1 cellular context compared by ENCODE assay signal in the genomic region with DNA sequence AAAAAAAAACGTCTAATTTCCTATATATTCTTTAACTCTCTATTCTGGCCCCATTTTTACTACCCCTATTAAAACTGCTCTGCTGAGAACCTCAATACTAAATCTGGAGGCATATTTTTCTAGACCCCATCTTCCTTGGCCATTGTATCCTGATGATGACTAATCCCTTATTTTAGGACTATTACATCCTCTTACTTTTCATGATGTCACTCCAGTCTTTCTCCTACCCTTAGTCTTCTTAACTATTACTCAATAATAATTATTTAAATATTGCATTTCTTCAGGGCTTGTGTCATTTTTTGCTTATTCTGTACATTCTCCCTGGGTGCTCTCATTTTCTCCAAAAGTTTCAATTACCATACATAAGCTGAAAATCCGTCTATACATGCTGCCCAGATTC.
TF ChIP-seq lines count a peak whose summit lies in the region.

No MANE protein-coding gene starts in this region.

TF ChIP-seq in K562, 482 proteins besides CTCF, POLR2A, EP300 and RAD21 (continued from another document and continues in another):
- TF ChIP-seq ZBTB5 (IDR thresholded peaks at IDR 0.05) (no peak), C11orf30 (IDR thresholded peaks at IDR 0.05; ENCODE audit: low read depth) (0 out of 2 replicates have a peak, but pooled peaks have one; percentile 22), SREBF1 (IDR thresholded peaks at IDR 0.05; ENCODE audit: borderline replicate concordance, low read depth, low read length) (no peak), NKRF (IDR thresholded peaks at IDR 0.05; ENCODE audit: borderline replicate concordance) (no peak), GATAD2A (IDR thresholded peaks at IDR 0.05) (no peak), SAFB2 (IDR thresholded peaks at IDR 0.05; ENCODE audit: borderline replicate concordance, low read depth, low read length, severe bottlenecking) (no peak), NCOA1 (IDR thresholded peaks at IDR 0.05; ENCODE audit: low read depth) (no peak), ZBTB7A (IDR thresholded peaks at IDR 0.05; ENCODE audit: borderline replicate concordance, control insufficient read depth, low read depth, low read length) (no peak), SNRNP70 (optimal IDR thresholded peaks at IDR 0.05; ENCODE audit: low read depth, low read length) (no peak), SMARCA5 (IDR thresholded peaks at IDR 0.05) (no peak), JUND (IDR thresholded peaks at IDR 0.05; ENCODE audit: borderline replicate concordance, low read depth, low read length) (peak; percentile 11; the same call in 1 of the 2 replicates), JUND (tag; IDR thresholded peaks at IDR 0.05; ENCODE audit: borderline replicate concordance, low read depth, low read length) (no peak), EGR1 (conservative IDR thresholded peaks at IDR 0.05) (no peak), ZNF644 (tag; IDR thresholded peaks at IDR 0.05; ENCODE audit: low read depth) (no peak), HDAC8 (tag; IDR thresholded peaks at IDR 0.05) (no peak), ERF (CRISPR knock-in tag; IDR thresholded peaks at IDR 0.05) (no peak), STAT5B (CRISPR knock-in tag; IDR thresholded peaks at IDR 0.05) (no peak), ZC3H8 (IDR thresholded peaks at IDR 0.05) (no peak), ZNF217 (CRISPR knock-in tag; IDR thresholded peaks at IDR 0.05) (no peak), ZNF780A (CRISPR knock-in tag; IDR thresholded peaks at IDR 0.05) (no peak), ILK (tag; IDR thresholded peaks at IDR 0.05; ENCODE audit: borderline replicate concordance, low read depth) (no peak), GABPB1 (CRISPR knock-in tag; IDR thresholded peaks at IDR 0.05) (no peak), ARID1B (IDR thresholded peaks at IDR 0.05) (no peak), SNAPC5 (CRISPR knock-in tag; IDR thresholded peaks at IDR 0.05) (no peak), THRB (CRISPR knock-in tag; conservative IDR thresholded peaks at IDR 0.05) (0 out of 2 replicates have a peak, but pooled peaks have one; percentile 11), FOXA1 (IDR thresholded peaks at IDR 0.05; ENCODE audit: borderline replicate concordance) (no peak), ZNF239 (CRISPR knock-in tag; IDR thresholded peaks at IDR 0.05) (no peak), SMAD4 (CRISPR knock-in tag; conservative IDR thresholded peaks at IDR 0.05) (no peak), HDAC1 (IDR thresholded peaks at IDR 0.05) (no peak), ZFPM2 (CRISPR knock-in tag; IDR thresholded peaks at IDR 0.05) (no peak), MCM5 (IDR thresholded peaks at IDR 0.05; ENCODE audit: low read depth) (no peak), EZH2 (IDR thresholded peaks at IDR 0.05; ENCODE audit: borderline replicate concordance, low read depth, low read length) (no peak), GATA2 (CRISPR knock-in tag; IDR thresholded peaks at IDR 0.05) (no peak)
- TF ChIP-seq, protein P1, sequence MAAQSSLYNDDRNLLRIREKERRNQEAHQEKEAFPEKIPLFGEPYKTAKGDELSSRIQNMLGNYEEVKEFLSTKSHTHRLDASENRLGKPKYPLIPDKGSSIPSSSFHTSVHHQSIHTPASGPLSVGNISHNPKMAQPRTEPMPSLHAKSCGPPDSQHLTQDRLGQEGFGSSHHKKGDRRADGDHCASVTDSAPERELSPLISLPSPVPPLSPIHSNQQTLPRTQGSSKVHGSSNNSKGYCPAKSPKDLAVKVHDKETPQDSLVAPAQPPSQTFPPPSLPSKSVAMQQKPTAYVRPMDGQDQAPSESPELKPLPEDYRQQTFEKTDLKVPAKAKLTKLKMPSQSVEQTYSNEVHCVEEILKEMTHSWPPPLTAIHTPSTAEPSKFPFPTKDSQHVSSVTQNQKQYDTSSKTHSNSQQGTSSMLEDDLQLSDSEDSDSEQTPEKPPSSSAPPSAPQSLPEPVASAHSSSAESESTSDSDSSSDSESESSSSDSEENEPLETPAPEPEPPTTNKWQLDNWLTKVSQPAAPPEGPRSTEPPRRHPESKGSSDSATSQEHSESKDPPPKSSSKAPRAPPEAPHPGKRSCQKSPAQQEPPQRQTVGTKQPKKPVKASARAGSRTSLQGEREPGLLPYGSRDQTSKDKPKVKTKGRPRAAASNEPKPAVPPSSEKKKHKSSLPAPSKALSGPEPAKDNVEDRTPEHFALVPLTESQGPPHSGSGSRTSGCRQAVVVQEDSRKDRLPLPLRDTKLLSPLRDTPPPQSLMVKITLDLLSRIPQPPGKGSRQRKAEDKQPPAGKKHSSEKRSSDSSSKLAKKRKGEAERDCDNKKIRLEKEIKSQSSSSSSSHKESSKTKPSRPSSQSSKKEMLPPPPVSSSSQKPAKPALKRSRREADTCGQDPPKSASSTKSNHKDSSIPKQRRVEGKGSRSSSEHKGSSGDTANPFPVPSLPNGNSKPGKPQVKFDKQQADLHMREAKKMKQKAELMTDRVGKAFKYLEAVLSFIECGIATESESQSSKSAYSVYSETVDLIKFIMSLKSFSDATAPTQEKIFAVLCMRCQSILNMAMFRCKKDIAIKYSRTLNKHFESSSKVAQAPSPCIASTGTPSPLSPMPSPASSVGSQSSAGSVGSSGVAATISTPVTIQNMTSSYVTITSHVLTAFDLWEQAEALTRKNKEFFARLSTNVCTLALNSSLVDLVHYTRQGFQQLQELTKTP (IDR thresholded peaks at IDR 0.05; ENCODE audit: low read depth in 1 of 2, partially characterized antibody in 2 of 2) = no peak
- TF ChIP-seq, protein P2, sequence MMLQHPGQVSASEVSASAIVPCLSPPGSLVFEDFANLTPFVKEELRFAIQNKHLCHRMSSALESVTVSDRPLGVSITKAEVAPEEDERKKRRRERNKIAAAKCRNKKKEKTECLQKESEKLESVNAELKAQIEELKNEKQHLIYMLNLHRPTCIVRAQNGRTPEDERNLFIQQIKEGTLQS (IDR thresholded peaks at IDR 0.05) = peak; percentile 89
- TF ChIP-seq, protein P2 (CRISPR knock-in tag; conservative IDR thresholded peaks at IDR 0.05) = no peak
- TF ChIP-seq, protein P3, sequence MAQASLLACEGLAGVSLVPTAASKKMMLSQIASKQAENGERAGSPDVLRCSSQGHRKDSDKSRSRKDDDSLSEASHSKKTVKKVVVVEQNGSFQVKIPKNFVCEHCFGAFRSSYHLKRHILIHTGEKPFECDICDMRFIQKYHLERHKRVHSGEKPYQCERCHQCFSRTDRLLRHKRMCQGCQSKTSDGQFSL (CRISPR knock-in tag; IDR thresholded peaks at IDR 0.05) = no peak
- TF ChIP-seq, protein P3 (tag; IDR thresholded peaks at IDR 0.05) = no peak
- TF ChIP-seq, protein P4, sequence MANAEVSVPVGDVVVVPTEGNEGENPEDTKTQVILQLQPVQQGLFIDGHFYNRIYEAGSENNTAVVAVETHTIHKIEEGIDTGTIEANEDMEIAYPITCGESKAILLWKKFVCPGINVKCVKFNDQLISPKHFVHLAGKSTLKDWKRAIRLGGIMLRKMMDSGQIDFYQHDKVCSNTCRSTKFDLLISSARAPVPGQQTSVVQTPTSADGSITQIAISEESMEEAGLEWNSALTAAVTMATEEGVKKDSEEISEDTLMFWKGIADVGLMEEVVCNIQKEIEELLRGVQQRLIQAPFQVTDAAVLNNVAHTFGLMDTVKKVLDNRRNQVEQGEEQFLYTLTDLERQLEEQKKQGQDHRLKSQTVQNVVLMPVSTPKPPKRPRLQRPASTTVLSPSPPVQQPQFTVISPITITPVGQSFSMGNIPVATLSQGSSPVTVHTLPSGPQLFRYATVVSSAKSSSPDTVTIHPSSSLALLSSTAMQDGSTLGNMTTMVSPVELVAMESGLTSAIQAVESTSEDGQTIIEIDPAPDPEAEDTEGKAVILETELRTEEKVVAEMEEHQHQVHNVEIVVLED (CRISPR knock-in tag; IDR thresholded peaks at IDR 0.05) = no peak
- TF ChIP-seq, protein P5, sequence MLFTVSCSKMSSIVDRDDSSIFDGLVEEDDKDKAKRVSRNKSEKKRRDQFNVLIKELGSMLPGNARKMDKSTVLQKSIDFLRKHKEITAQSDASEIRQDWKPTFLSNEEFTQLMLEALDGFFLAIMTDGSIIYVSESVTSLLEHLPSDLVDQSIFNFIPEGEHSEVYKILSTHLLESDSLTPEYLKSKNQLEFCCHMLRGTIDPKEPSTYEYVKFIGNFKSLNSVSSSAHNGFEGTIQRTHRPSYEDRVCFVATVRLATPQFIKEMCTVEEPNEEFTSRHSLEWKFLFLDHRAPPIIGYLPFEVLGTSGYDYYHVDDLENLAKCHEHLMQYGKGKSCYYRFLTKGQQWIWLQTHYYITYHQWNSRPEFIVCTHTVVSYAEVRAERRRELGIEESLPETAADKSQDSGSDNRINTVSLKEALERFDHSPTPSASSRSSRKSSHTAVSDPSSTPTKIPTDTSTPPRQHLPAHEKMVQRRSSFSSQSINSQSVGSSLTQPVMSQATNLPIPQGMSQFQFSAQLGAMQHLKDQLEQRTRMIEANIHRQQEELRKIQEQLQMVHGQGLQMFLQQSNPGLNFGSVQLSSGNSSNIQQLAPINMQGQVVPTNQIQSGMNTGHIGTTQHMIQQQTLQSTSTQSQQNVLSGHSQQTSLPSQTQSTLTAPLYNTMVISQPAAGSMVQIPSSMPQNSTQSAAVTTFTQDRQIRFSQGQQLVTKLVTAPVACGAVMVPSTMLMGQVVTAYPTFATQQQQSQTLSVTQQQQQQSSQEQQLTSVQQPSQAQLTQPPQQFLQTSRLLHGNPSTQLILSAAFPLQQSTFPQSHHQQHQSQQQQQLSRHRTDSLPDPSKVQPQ (CRISPR knock-in tag; IDR thresholded peaks at IDR 0.05; ENCODE audit: borderline replicate concordance) = no peak
- TF ChIP-seq, protein P6, sequence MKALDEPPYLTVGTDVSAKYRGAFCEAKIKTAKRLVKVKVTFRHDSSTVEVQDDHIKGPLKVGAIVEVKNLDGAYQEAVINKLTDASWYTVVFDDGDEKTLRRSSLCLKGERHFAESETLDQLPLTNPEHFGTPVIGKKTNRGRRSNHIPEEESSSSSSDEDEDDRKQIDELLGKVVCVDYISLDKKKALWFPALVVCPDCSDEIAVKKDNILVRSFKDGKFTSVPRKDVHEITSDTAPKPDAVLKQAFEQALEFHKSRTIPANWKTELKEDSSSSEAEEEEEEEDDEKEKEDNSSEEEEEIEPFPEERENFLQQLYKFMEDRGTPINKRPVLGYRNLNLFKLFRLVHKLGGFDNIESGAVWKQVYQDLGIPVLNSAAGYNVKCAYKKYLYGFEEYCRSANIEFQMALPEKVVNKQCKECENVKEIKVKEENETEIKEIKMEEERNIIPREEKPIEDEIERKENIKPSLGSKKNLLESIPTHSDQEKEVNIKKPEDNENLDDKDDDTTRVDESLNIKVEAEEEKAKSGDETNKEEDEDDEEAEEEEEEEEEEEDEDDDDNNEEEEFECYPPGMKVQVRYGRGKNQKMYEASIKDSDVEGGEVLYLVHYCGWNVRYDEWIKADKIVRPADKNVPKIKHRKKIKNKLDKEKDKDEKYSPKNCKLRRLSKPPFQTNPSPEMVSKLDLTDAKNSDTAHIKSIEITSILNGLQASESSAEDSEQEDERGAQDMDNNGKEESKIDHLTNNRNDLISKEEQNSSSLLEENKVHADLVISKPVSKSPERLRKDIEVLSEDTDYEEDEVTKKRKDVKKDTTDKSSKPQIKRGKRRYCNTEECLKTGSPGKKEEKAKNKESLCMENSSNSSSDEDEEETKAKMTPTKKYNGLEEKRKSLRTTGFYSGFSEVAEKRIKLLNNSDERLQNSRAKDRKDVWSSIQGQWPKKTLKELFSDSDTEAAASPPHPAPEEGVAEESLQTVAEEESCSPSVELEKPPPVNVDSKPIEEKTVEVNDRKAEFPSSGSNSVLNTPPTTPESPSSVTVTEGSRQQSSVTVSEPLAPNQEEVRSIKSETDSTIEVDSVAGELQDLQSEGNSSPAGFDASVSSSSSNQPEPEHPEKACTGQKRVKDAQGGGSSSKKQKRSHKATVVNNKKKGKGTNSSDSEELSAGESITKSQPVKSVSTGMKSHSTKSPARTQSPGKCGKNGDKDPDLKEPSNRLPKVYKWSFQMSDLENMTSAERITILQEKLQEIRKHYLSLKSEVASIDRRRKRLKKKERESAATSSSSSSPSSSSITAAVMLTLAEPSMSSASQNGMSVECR (CRISPR knock-in tag; IDR thresholded peaks at IDR 0.05) = no peak
